15 cellular contexts compared by ENCODE assay signal in the genomic region with DNA sequence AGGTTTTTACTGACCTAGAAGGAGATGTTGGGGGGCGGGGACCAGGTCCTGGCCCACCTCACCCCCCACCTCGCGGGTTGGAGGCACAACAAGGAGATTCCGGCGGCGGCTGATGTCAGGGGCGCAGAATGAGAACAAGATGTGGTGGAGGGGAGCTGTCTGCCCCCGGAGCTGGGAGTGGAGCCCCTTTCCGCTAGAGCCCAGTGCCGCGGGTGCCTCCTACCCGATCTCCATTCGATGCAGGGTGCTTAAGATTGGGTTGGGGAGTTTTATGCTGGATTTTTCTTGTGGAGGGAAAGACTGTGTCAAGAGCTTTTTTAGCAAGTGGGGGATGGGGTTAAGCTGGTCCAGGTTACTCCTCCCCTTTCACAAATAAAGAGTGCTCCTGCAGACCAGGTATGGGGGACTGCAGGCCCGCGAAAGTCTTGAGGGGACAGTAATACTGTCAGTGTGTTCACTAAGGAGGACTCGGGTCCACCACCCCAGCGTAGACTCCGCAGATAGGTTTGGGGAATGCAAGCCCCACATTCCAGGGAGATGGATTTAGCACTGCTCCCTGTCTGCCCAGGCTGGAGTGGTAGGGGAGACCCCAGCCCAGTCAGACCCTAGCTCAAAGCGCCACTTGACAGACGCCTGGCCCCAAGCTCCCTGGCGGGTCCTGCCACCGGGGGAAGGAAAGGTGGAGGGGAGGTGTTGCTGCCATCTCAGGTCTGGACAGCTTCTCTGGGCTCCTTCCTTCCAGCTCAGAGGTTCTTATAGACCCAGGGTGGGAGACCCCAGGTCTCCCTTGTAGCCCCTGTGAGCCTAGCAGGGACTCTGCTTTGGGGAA. TPM values are rescaled to one million over a fixed set of nuclear protein-coding genes. Genes with fewer than 3 reads are reported as not detected.
A peak's percentile ranks its signal among the peaks of the same experiment; 100 is the strongest.
DNase-seq lines count a peak whose midpoint lies in the region; ATAC-seq and TF ChIP-seq lines count a peak whose summit lies in the region.
"Had no signal": no experiment of that assay in that cellular context is flagged by ENCODE, and none has a peak within 500 bp of the region (broad histone marks: within the 10 kb centered on the region; RNA-seq: fewer than 3 reads in every experiment).

No MANE protein-coding gene starts in this region.

- peaks cover 14% of the 10 kb centered on the region for H3K4me1 Mint-ChIP-seq in activated CD4-positive, alpha-beta T cell treated with anti-CD3 and anti-CD28 coated beads, Interleukin-2, amount 10 ng/mL, durations not matched to agents 24 days and 14 days
- H3K4me1 Mint-ChIP-seq in IgD-negative memory B cell, result peaks cover 6 to 14% (median 10%) of the 10 kb centered on the region in 3 donors

- peak overlapping the region in 52 of 59 donors; percentile 14 to 73 (median 63) for H3K4me3 ChIP-seq in dorsolateral prefrontal cortex
- peak overlapping the region; percentile 2 to 42 for H3K4me3 ChIP-seq in neuronal stem cell (ENCODE audit: low read length in 2 of 2)

- peaks cover 50 to 64% of the 10 kb centered on the region in 2 donors for H3K4me1 ChIP-seq in neuronal stem cell (ENCODE audit: control insufficient read depth in 2 of 2, insufficient read depth in 1 of 2, low read depth in 1 of 2, low read length in 2 of 2)

- intact Hi-C loops in activated CD4-positive, alpha-beta T cell treated with anti-CD3 and anti-CD28 coated beads, Interleukin-2, amount 10 ng/mL, durations not matched to agents 24 days and 14 days (cut with micrococcal nuclease), result loop anchor here (5.0 kb wide), 1 partner anchor 305 kb away; a partner anchor contains a TSS
- intact Hi-C loops in dorsolateral prefrontal cortex (cut with DNase I), result loop anchor here in 1 of 2 donors (1.0 kb wide), 1 partner anchor 43 kb away; no protein-coding TSS in a partner anchor
- intact Hi-C loops in sciatic nerve (cut with DNase I), result no loop called here

- ATAC-seq in sciatic nerve, result no peak
- ATAC-seq in GM18511 (IDR thresholded peaks at IDR 0.05; ENCODE audit: unreplicated experiment), result no peak

- peak overlapping the region; percentile 40 for H3K23ac ChIP-seq in neuronal stem cell (ENCODE audit: low read depth, low read length, poor library complexity)

- no peak overlapping the region for H3K14ac ChIP-seq in neuronal stem cell (ENCODE audit: low read length)

- peak overlapping the region; percentile 90 for H3K18ac ChIP-seq in neuronal stem cell (ENCODE audit: low read length)

- H2AK5ac ChIP-seq in neuronal stem cell (ENCODE audit: low read depth, low read length), result peak overlapping the region; percentile 92

- H2BK15ac ChIP-seq in neuronal stem cell (ENCODE audit: low read length), result peak overlapping the region; percentile 94

- peak overlapping the region; percentile 94 for H3K4me2 ChIP-seq in neuronal stem cell (ENCODE audit: insufficient read depth, low read length, poor library complexity, severe bottlenecking)

- H3K9me3 ChIP-seq in neuronal stem cell (replicated peaks in 1 of 2; ENCODE audit: control insufficient read depth in 2 of 2, insufficient read depth in 1 of 2, low read depth in 1 of 2, low read length in 2 of 2), result no peaks in the 10 kb centered on the region
- H3K9me3 ChIP-seq: stomach had no signal

- H2BK12ac ChIP-seq in neuronal stem cell (ENCODE audit: low read length), result no peak overlapping the region

- no peak overlapping the region for H4K91ac ChIP-seq in neuronal stem cell (ENCODE audit: low read depth, low read length, poor library complexity)

- no peak overlapping the region for H3K4ac ChIP-seq in neuronal stem cell (ENCODE audit: low read length)

- H3K36me3 ChIP-seq in neuronal stem cell (replicated peaks in 1 of 2; ENCODE audit: control insufficient read depth in 2 of 2, insufficient read depth in 2 of 2, low read length in 2 of 2), result no peaks in the 10 kb centered on the region
- H3K36me3 ChIP-seq: stomach had no signal

- H3K9ac ChIP-seq in neuronal stem cell (ENCODE audit: low read depth, low read length, poor library complexity), result no peak overlapping the region

- peak overlapping the region; percentile 61 for H2BK120ac ChIP-seq in neuronal stem cell (ENCODE audit: low read depth, low read length)

- TF ChIP-seq CTCF in dorsolateral prefrontal cortex (IDR thresholded peaks at IDR 0.05 in 54 of 56, conservative IDR thresholded peaks at IDR 0.05 in 2 of 56; ENCODE audit: low read depth in 1 of 56, partially characterized antibody in 56 of 56), result no peak

- no peaks in the 10 kb centered on the region for H3K79me1 ChIP-seq in neuronal stem cell (ENCODE audit: low read depth, low read length)

- H2AFZ ChIP-seq in neuronal stem cell (ENCODE audit: low read length), result no peak overlapping the region

- peaks cover 73% of the 10 kb centered on the region for H3K27me3 Mint-ChIP-seq in activated CD4-positive, alpha-beta T cell treated with anti-CD3 and anti-CD28 coated beads, Interleukin-2, amount 10 ng/mL, durations not matched to agents 24 days and 14 days
- peaks cover 55% of the 10 kb centered on the region for H3K27me3 Mint-ChIP-seq in IgD-negative memory B cell

- peak overlapping the region; percentile 71 for H2BK5ac ChIP-seq in neuronal stem cell (ENCODE audit: low read length)

- WGBS in neuronal stem cell (ENCODE audit: extremely low coverage in 2 of 2, insufficient read length in 2 of 2, insufficient replicate concordance in 1 of 2), 2 donors, result no CpG with 5 or more reads among the region's 22 CpGs

- peaks cover 0 to 43% (median 6%) of the 10 kb centered on the region in 45 donors for H3K27me3 ChIP-seq in dorsolateral prefrontal cortex
- peaks cover 13 to 54% (median 51%) of the 10 kb centered on the region in 3 experiments for H3K27me3 ChIP-seq in neuronal stem cell (ENCODE audit: control insufficient read depth in 3 of 3, insufficient read depth in 3 of 3, low read depth in 1 of 3, low read length in 3 of 3)

- no peak overlapping the region for H3K27ac Mint-ChIP-seq in activated CD4-positive, alpha-beta T cell treated with anti-CD3 and anti-CD28 coated beads, Interleukin-2, amount 10 ng/mL, durations not matched to agents 24 days and 14 days
- peak overlapping the region in 2 of 3 donors; percentile 59 to 74 for H3K27ac Mint-ChIP-seq in IgD-negative memory B cell

- no peaks in the 10 kb centered on the region for H3K9me3 Mint-ChIP-seq in activated CD4-positive, alpha-beta T cell treated with anti-CD3 and anti-CD28 coated beads, Interleukin-2, amount 10 ng/mL, durations not matched to agents 24 days and 14 days
- H3K9me3 Mint-ChIP-seq in IgD-negative memory B cell, result no peaks in the 10 kb centered on the region

- peak overlapping the region in 33 of 59 donors; percentile 3 to 74 (median 46) for H3K27ac ChIP-seq in dorsolateral prefrontal cortex
- H3K27ac ChIP-seq in neuronal stem cell (replicated peaks; ENCODE audit: low read length), result no peak overlapping the region
- H3K27ac ChIP-seq: stomach had no signal

- DNase-seq in activated CD4-positive, alpha-beta T cell treated with anti-CD3 and anti-CD28 coated beads, Interleukin-2, amount 10 ng/mL, durations not matched to agents 24 days and 14 days, result peak; percentile 68
- DNase-seq in activated CD4-positive, alpha-beta T cell treated with anti-CD3 and anti-CD28 coated beads, Interleukin-2, amount 50 U/mL, for 4 hours, result no peak
- DNase-seq in dorsolateral prefrontal cortex (no peak), neuronal stem cell (ENCODE audit: low spot score) (no peak), sciatic nerve (ENCODE audit: low spot score) (no peak), SW480 (ENCODE audit: low spot score) (no peak)
- DNase-seq: activated CD4-positive, alpha-beta T cell treated with anti-CD3 and anti-CD28 coated beads for 1 hour; DMS79; NCI-H510A; Right ventricle myocardium superior; stomach had no signal

- H3K36me3 Mint-ChIP-seq in activated CD4-positive, alpha-beta T cell treated with anti-CD3 and anti-CD28 coated beads, Interleukin-2, amount 10 ng/mL, durations not matched to agents 24 days and 14 days (ENCODE audit: low read depth), result no peaks in the 10 kb centered on the region
- no peaks in the 10 kb centered on the region for H3K36me3 Mint-ChIP-seq in IgD-negative memory B cell

- H3K4me3 Mint-ChIP-seq in activated CD4-positive, alpha-beta T cell treated with anti-CD3 and anti-CD28 coated beads, Interleukin-2, amount 10 ng/mL, durations not matched to agents 24 days and 14 days, result peak overlapping the region; percentile 19
- peak overlapping the region; percentile 50 to 91 (median 67) for H3K4me3 Mint-ChIP-seq in IgD-negative memory B cell

- H4K8ac ChIP-seq in neuronal stem cell (ENCODE audit: low read depth, low read length), result no peak overlapping the region

RNA-seq across cellular contexts. Expression of a gene that starts 2.0 kb away (rescaled TPM):
- 0.07 TPM in 1 of 2 replicates, not detected in the other for total RNA-seq in activated CD4-positive, alpha-beta T cell treated with anti-CD3 and anti-CD28 coated beads, Interleukin-2, amount 10 ng/mL, durations not matched to agents 24 days and 14 days
- not detected for polyA plus RNA-seq in IgD-negative memory B cell
- total RNA-seq in dorsolateral prefrontal cortex (10 to 100 TPM in 118 of 120 experiments, 1 to 10 TPM in 2; 6.8 to 38.4 (median 21.8) TPM), sciatic nerve (0.36 TPM)
- polyA plus RNA-seq in neuronal stem cell (2013, experiment 1 of 2), result 3.0 TPM
- 2.8 TPM for polyA plus RNA-seq in neuronal stem cell (2013, experiment 2 of 2)
- total RNA-seq: epithelial cell of proximal tubule had no signal

RNA-seq across cellular contexts. Expression of a gene that starts 15.5 kb away (rescaled TPM):
- total RNA-seq in activated CD4-positive, alpha-beta T cell treated with anti-CD3 and anti-CD28 coated beads, Interleukin-2, amount 10 ng/mL, durations not matched to agents 24 days and 14 days, result 21.6 and 22.4 TPM in 2 replicates
- 12.8 TPM for polyA plus RNA-seq in IgD-negative memory B cell
- total RNA-seq in dorsolateral prefrontal cortex, result 10 to 100 TPM; 29.4 to 85.3 (median 53.1) TPM
- 17.6 TPM for polyA plus RNA-seq in neuronal stem cell (2013, experiment 1 of 2)
- polyA plus RNA-seq in neuronal stem cell (2013, experiment 2 of 2), result 18.9 TPM
- total RNA-seq in sciatic nerve, result 37.5 TPM

RNA-seq across cellular contexts. Expression of a gene that starts 29.9 kb away (rescaled TPM):
- total RNA-seq in activated CD4-positive, alpha-beta T cell treated with anti-CD3 and anti-CD28 coated beads, Interleukin-2, amount 10 ng/mL, durations not matched to agents 24 days and 14 days, result not detected in 2 replicates
- polyA plus RNA-seq in IgD-negative memory B cell, result not detected
- 10 to 100 TPM in 63 of 120 experiments, 1 to 10 TPM in 56, under 1 TPM in 1; 0.81 to 24.4 (median 10.4) TPM for total RNA-seq in dorsolateral prefrontal cortex
- 0.04 TPM for polyA plus RNA-seq in neuronal stem cell (2013, experiment 1 of 2)
- polyA plus RNA-seq in neuronal stem cell (2013, experiment 2 of 2), result 0.07 TPM
- total RNA-seq in sciatic nerve, result 0.27 TPM
- polyA plus RNA-seq: AG04450 had no signal

RNA-seq across cellular contexts. Expression of a gene that starts 54.2 kb away (rescaled TPM):
- total RNA-seq in activated CD4-positive, alpha-beta T cell treated with anti-CD3 and anti-CD28 coated beads, Interleukin-2, amount 10 ng/mL, durations not matched to agents 24 days and 14 days, result 3.5 TPM in 2 replicates
- 1.3 TPM for polyA plus RNA-seq in IgD-negative memory B cell
- total RNA-seq in dorsolateral prefrontal cortex (10 to 100 TPM in 9 of 120 experiments, 1 to 10 TPM in 111; 1.7 to 14.6 (median 5.8) TPM), sciatic nerve (3.3 TPM)
- 1.8 TPM for polyA plus RNA-seq in neuronal stem cell (2013, experiment 1 of 2)
- polyA plus RNA-seq in neuronal stem cell (2013, experiment 2 of 2), result 2.2 TPM
